ENCODE assay signal across 12 cellular contexts in genomic region chr11:12050470-12050891, GRCh38. TPM values are rescaled to one million over a fixed set of nuclear protein-coding genes. Genes with fewer than 3 reads are reported as not detected.
DNase-seq lines count a peak whose midpoint lies in the region; ATAC-seq and TF ChIP-seq lines count a peak whose summit lies in the region.
"Had no signal": no experiment of that assay in that cellular context is flagged by ENCODE, and none has a peak within 500 bp of the region (broad histone marks: within the 10 kb centered on the region; RNA-seq: fewer than 3 reads in every experiment).

No MANE protein-coding gene starts in this region.

- H4K20me1 ChIP-seq in GM23338 (replicated peaks; ENCODE audit: insufficient read depth) = no peaks in the 10 kb centered on the region
- H4K20me1 ChIP-seq in PC-3 (ENCODE audit: low read length) = no peaks in the 10 kb centered on the region

- H3K27ac ChIP-seq in GM23338 (ENCODE audit: low read depth) (no peak overlapping the region), PC-3 (ENCODE audit: low read length) (0 out of 2 replicates have a peak overlapping the region, but pooled peaks have one; percentile 3)
- H3K27ac ChIP-seq: cardiac muscle cell had no signal

- H3K4me1 Mint-ChIP-seq in GM23338 = peaks cover 8% of the 10 kb centered on the region; the same call in 2 of the 3 replicates
- H3K4me1 Mint-ChIP-seq in stimulated activated effector memory CD8-positive, alpha-beta T cell treated with anti-CD3 and anti-CD28 coated beads, Interleukin-12 subunit alpha, Interleukin-12 subunit beta, amount 100 ng/mL, for 72 hours = peaks cover 20% of the 10 kb centered on the region
- H3K4me1 Mint-ChIP-seq: IgD-negative memory B cell had no signal

- CTCF ChIA-PET in PC-3 (lab: Charles Lee) = no interaction called here

- ATAC-seq in GM23338 (peak; percentile 30), PC-3 (no peak)
- no peak for ATAC-seq in stimulated activated effector memory CD8-positive, alpha-beta T cell treated with anti-CD3 and anti-CD28 coated beads, Interleukin-12 subunit alpha, Interleukin-12 subunit beta, amount 100 ng/mL, for 72 hours

- H3K4me3 Mint-ChIP-seq in GM23338 = no peak overlapping the region
- H3K4me3 Mint-ChIP-seq in stimulated activated effector memory CD8-positive, alpha-beta T cell treated with anti-CD3 and anti-CD28 coated beads, Interleukin-12 subunit alpha, Interleukin-12 subunit beta, amount 100 ng/mL, for 72 hours = no peak overlapping the region
- H3K4me3 Mint-ChIP-seq: IgD-negative memory B cell had no signal

- H3K4me1 ChIP-seq in GM23338 (ENCODE audit: insufficient read depth) = no peaks in the 10 kb centered on the region
- H3K4me1 ChIP-seq in PC-3 (ENCODE audit: insufficient read depth, low read length) = peaks cover 17% of the 10 kb centered on the region; the same call in 1 of the 2 replicates

- H3K27me3 ChIP-seq in GM23338 (ENCODE audit: insufficient read depth) (no peaks in the 10 kb centered on the region), PC-3 (ENCODE audit: low read length) (no peaks in the 10 kb centered on the region)
- H3K27me3 ChIP-seq: cardiac muscle cell had no signal

- H3K36me3 ChIP-seq in GM23338 (ENCODE audit: insufficient read depth) = no peaks in the 10 kb centered on the region
- no peaks in the 10 kb centered on the region for H3K36me3 ChIP-seq in PC-3 (ENCODE audit: low read depth, low read length)
- H3K36me3 ChIP-seq: cardiac muscle cell had no signal

- no peak overlapping the region; the same call in 1 of the 2 replicates for H3K27ac Mint-ChIP-seq in GM23338
- peak overlapping the region; percentile 72 for H3K27ac Mint-ChIP-seq in stimulated activated effector memory CD8-positive, alpha-beta T cell treated with anti-CD3 and anti-CD28 coated beads, Interleukin-12 subunit alpha, Interleukin-12 subunit beta, amount 100 ng/mL, for 72 hours

- H3K36me3 Mint-ChIP-seq in GM23338 (ENCODE audit: low read depth) = no peaks in the 10 kb centered on the region
- H3K36me3 Mint-ChIP-seq in stimulated activated effector memory CD8-positive, alpha-beta T cell treated with anti-CD3 and anti-CD28 coated beads, Interleukin-12 subunit alpha, Interleukin-12 subunit beta, amount 100 ng/mL, for 72 hours = no peaks in the 10 kb centered on the region
- H3K36me3 Mint-ChIP-seq: IgD-negative memory B cell had no signal

- H3K9me3 Mint-ChIP-seq in GM23338 = no peaks in the 10 kb centered on the region
- H3K9me3 Mint-ChIP-seq in stimulated activated effector memory CD8-positive, alpha-beta T cell treated with anti-CD3 and anti-CD28 coated beads, Interleukin-12 subunit alpha, Interleukin-12 subunit beta, amount 100 ng/mL, for 72 hours = no peaks in the 10 kb centered on the region
- H3K9me3 Mint-ChIP-seq: IgD-negative memory B cell had no signal

- H3K4me2 ChIP-seq in GM23338 (no peak overlapping the region), PC-3 (ENCODE audit: low read length) (no peak overlapping the region)

- BruUV-seq in PC-3 (replicated peaks; lab: Mats Ljungman, UMichigan) = no TSS peak

- H3K4me3 ChIP-seq in GM23338 = no peak overlapping the region
- no peak overlapping the region for H3K4me3 ChIP-seq in PC-3 (ENCODE audit: low read length)
- H3K4me3 ChIP-seq: cardiac muscle cell had no signal

- no peaks in the 10 kb centered on the region for H3F3A ChIP-seq in GM23338 (replicated peaks; ENCODE audit: low read depth)
- no peaks in the 10 kb centered on the region for H3F3A ChIP-seq in PC-3 (ENCODE audit: low read length, unreplicated experiment)

- H3K9me3 ChIP-seq in PC-3 (ENCODE audit: low read length) = no peaks in the 10 kb centered on the region

- peak; percentile 17 for DNase-seq in GM23338 (ENCODE audit: low spot score)
- DNase-seq in PC-3 = no peak
- DNase-seq in fibroblast of peridontal ligament (ENCODE audit: extremely low read depth) = peak; percentile 58
- no peak for DNase-seq in stimulated activated effector memory CD8-positive, alpha-beta T cell treated with anti-CD3 and anti-CD28 coated beads, Interleukin-12 subunit alpha, Interleukin-12 subunit beta, amount 100 ng/mL, for 72 hours (ENCODE audit: low spot score in 2 of 2)
- no peak for DNase-seq in mesenteric fat pad (ENCODE audit: low spot score)
- no peak for DNase-seq in activated gamma-delta T cell treated with Interleukin-2 at 50 U/mL for 16 hours
- no peak for DNase-seq in NAMALWA (ENCODE audit: low spot score)
- DNase-seq: activated CD4-positive, CD25-positive, alpha-beta regulatory T cell treated with anti-CD3 and anti-CD28 coated beads, Interleukin-2, amount 50 U/mL, for 72 hours; NCI-H187; SW 1271 had no signal

- POLR2A ChIA-PET in PC-3 (lab: Charles Lee; ENCODE audit: unreplicated experiment) = no interaction called here

- peak overlapping the region; percentile 78; the same call in 1 of the 2 replicates for H2AFZ ChIP-seq in GM23338
- H2AFZ ChIP-seq in PC-3 (ENCODE audit: low read length) = no peak overlapping the region

- no peaks in the 10 kb centered on the region for H3K79me2 ChIP-seq in GM23338 (replicated peaks; ENCODE audit: insufficient read depth)
- H3K79me2 ChIP-seq in PC-3 (ENCODE audit: low read length) = no peaks in the 10 kb centered on the region

- H3K9me2 ChIP-seq in GM23338 (ENCODE audit: insufficient read depth) (no peaks in the 10 kb centered on the region), PC-3 (replicated peaks; ENCODE audit: low read length) (no peaks in the 10 kb centered on the region)

- H3K27me3 Mint-ChIP-seq in GM23338 (ENCODE audit: insufficient read depth, low read depth, poor library complexity) = peaks cover 5% of the 10 kb centered on the region

- H3K9ac ChIP-seq in PC-3 (ENCODE audit: low read length) = no peak overlapping the region

- no peak for TF ChIP-seq CTCF in GM23338 (conservative IDR thresholded peaks at IDR 0.05; ENCODE audit: low read depth in 2 of 2)
- TF ChIP-seq CTCF in PC-3 (conservative IDR thresholded peaks at IDR 0.05; ENCODE audit: low read depth, low read length) = no peak

- intact Hi-C loops in PC-3 (cut with micrococcal nuclease) = no loop called here

TF ChIP-seq in GM23338, 12 proteins besides CTCF, POLR2A, EP300 and RAD21 (continues in another document):
- TF ChIP-seq ZNF331 (CRISPR knock-in tag; IDR thresholded peaks at IDR 0.05; ENCODE audit: low read depth) = no peak
- no peak for TF ChIP-seq POLR2AphosphoS5 (IDR thresholded peaks at IDR 0.05; ENCODE audit: low read depth)
- TF ChIP-seq CREB1 (CRISPR knock-in tag; IDR thresholded peaks at IDR 0.05; ENCODE audit: low read depth) = no peak
- TF ChIP-seq STAT1 (IDR thresholded peaks at IDR 0.05; ENCODE audit: unreplicated experiment) = no peak
- no peak for TF ChIP-seq EZH2phosphoT487 (IDR thresholded peaks at IDR 0.05; ENCODE audit: unreplicated experiment)

RNA-seq across cellular contexts. Expression of gene DKK3, which starts 42.1 kb away (rescaled TPM):
- total RNA-seq in GM23338 (2014; rRNA removed; shearing (Covaris generic)) = 31.1 and 42.2 TPM in 2 replicates
- polyA plus RNA-seq in GM23338 (2016; fragmentation: Nextera tagmentation; extraction: Ambion mirVana) = 14.8 and 16.8 TPM in 2 replicates
- total RNA-seq in PC-3 (2014; rRNA removed) = 0.07 and 0.35 TPM in 2 replicates
- 8.9 TPM for total RNA-seq in mesenteric fat pad
- polyA plus RNA-seq: IgD-negative memory B cell had no signal

RNA-seq across cellular contexts. Expression of gene MICAL2, which starts 59.9 kb away (rescaled TPM):
- total RNA-seq in GM23338 (2014; rRNA removed; shearing (Covaris generic)) = 1.4 and 1.7 TPM in 2 replicates
- polyA plus RNA-seq in GM23338 (2016; fragmentation: Nextera tagmentation; extraction: Ambion mirVana) = 0.66 and 1.5 TPM in 2 replicates
- 50.1 and 62.9 TPM in 2 replicates for total RNA-seq in PC-3 (2014; rRNA removed)
- 31.1 TPM for total RNA-seq in mesenteric fat pad

Comparison
In these comparisons a context has a peak if more than half of its experiments do, and no peak if none do; other contexts are left out.
1. DNase-seq: peak in GM23338 (single experiment) and fibroblast of peridontal ligament (single experiment); none in PC-3 (single experiment), stimulated activated effector memory CD8-positive, alpha-beta T cell treated with anti-CD3 and anti-CD28 coated beads, Interleukin-12 subunit alpha, Interleukin-12 subunit beta, amount 100 ng/mL, for 72 hours (0 of 2), mesenteric fat pad (single experiment), activated gamma-delta T cell treated with Interleukin-2 at 50 U/mL for 16 hours (single experiment) and NAMALWA (single experiment).
2. RNA of gene MICAL2, which starts 59.9 kb away (total RNA-seq): 50.1 to 62.9 TPM in PC-3 and 31.1 TPM in mesenteric fat pad (single experiment); 1.4 to 1.7 TPM in GM23338; every median in the first group is over 10 times any median in the second.